In the genomic region with DNA sequence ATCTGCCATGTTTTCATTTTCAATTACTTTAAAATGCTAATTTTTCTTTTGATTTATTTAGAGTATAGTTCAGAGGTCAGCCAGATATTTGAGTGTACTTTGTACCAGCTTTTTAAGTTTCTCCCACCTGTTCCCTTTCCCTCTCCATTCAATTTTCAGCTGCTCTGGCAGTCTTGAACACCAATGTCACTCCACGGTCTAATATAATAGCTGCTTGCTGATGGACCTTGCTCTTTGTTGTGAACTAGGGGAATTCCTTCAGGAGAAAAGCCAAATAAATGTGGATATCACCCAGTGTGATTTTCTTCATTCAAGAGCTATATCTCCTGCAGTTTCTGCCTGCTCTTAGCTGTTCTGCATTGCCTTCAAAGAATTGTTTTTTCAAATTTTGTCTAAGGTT, we compare ENCODE assay signal across 24 cellular contexts. TPM values are rescaled to one million over a fixed set of nuclear protein-coding genes. Genes with fewer than 3 reads are reported as not detected.
DNase-seq lines count a peak whose midpoint lies in the region; ATAC-seq, FAIRE-seq and TF ChIP-seq lines count a peak whose summit lies in the region.
"Had no signal": no experiment of that assay in that cellular context is flagged by ENCODE, and none has a peak within 500 bp of the region (broad histone marks: within the 10 kb centered on the region; RNA-seq: fewer than 3 reads in every experiment).

No MANE protein-coding gene starts in this region.

- CTCF ChIA-PET in HepG2 (lab: Yijun Ruan, JAX; ENCODE audit: low intra/inter-chr PET ratio, low total read pairs): no interaction called here

- no peak for FAIRE-seq in HepG2 (lab: Jason Lieb, UNC)
- FAIRE-seq: GM12878, GM19239 had no signal

- H3K27me3 ChIP-seq in liver (ENCODE audit: control insufficient read depth in 4 of 4, insufficient read depth in 4 of 4, low read length in 3 of 4): no peaks in the 10 kb centered on the region
- no peaks in the 10 kb centered on the region for H3K27me3 ChIP-seq in HepG2 (ENCODE audit: control insufficient read depth in 1 of 2, insufficient read depth in 2 of 2, low read length in 2 of 2)
- H3K27me3 ChIP-seq in hepatocyte: no peaks in the 10 kb centered on the region
- H3K27me3 ChIP-seq: BLaER1 had no signal

- no peak for TF ChIP-seq EP300 in HepG2 (IDR thresholded peaks at IDR 0.05; ENCODE audit: low read depth in 2 of 2, low read length in 2 of 2)
- TF ChIP-seq EP300 in HepG2 (CRISPR knock-in tag; IDR thresholded peaks at IDR 0.05; ENCODE audit: borderline replicate concordance): no peak

- 22% methylated on average over 1 of the region's 1 CpG for WGBS in liver
- 0% methylated on average over 1 of the region's 1 CpG for WGBS in HepG2 (ENCODE audit: low lambda C conversion rate)
- WGBS in hepatocyte (ENCODE audit: low lambda C conversion rate, missing lambda C conversion rate): 41% methylated on average over 1 of the region's 1 CpG

- H3K27me3 Mint-ChIP-seq in neural crest cell (ENCODE audit: low read depth): peaks cover 5% of the 10 kb centered on the region

- TF ChIP-seq CTCF in liver (IDR thresholded peaks at IDR 0.05; ENCODE audit: low read depth, low read length, missing input control): no peak
- TF ChIP-seq CTCF in HepG2 (CRISPR knock-in tag; IDR thresholded peaks at IDR 0.05): no peak
- TF ChIP-seq CTCF in hepatocyte (IDR thresholded peaks at IDR 0.05; ENCODE audit: poor library complexity): no peak
- TF ChIP-seq CTCF in neural crest cell (conservative IDR thresholded peaks at IDR 0.05): no peak

- H3K4me1 ChIP-seq in liver (ENCODE audit: control insufficient read depth in 4 of 4, insufficient read depth in 4 of 4, low read length in 3 of 4): peaks cover 2 to 15% (median 3%) of the 10 kb centered on the region in 4 donors
- peaks cover 34% of the 10 kb centered on the region for H3K4me1 ChIP-seq in HepG2 (ENCODE audit: insufficient read depth, low read length)
- no peaks in the 10 kb centered on the region for H3K4me1 ChIP-seq in hepatocyte (ENCODE audit: insufficient read depth)

- H3K4me3 Mint-ChIP-seq in neural crest cell: peak overlapping the region; percentile 55
- H3K4me3 Mint-ChIP-seq: B cell; CD4-positive, CD25-positive, alpha-beta regulatory T cell; CD8-positive, alpha-beta T cell; GM23338; H9 had no signal

- H3K27ac Mint-ChIP-seq in neural crest cell (ENCODE audit: unreplicated experiment): no peak overlapping the region
- H3K27ac Mint-ChIP-seq: B cell; CD4-positive, CD25-positive, alpha-beta regulatory T cell; CD8-positive, alpha-beta T cell; GM23338; H9 had no signal

- no peaks in the 10 kb centered on the region for H3K36me3 Mint-ChIP-seq in neural crest cell (ENCODE audit: low read depth)
- H3K36me3 Mint-ChIP-seq: CD4-positive, CD25-positive, alpha-beta regulatory T cell had no signal

- H4K20me1 ChIP-seq in HepG2 (ENCODE audit: insufficient read depth, low read length) (no peaks in the 10 kb centered on the region), hepatocyte (ENCODE audit: insufficient read depth, poor library complexity, severe bottlenecking) (no peaks in the 10 kb centered on the region)

- BruUV-seq in HepG2 (replicated peaks; lab: Mats Ljungman, UMichigan): no TSS peak

- ATAC-seq in HepG2 (no peak), left colon (no peak), GM19395 (IDR thresholded peaks at IDR 0.05; ENCODE audit: unreplicated experiment) (no peak)
- ATAC-seq: CD8-positive, alpha-beta T cell; GM12878; GM23338; HCT116 had no signal

- peaks cover 2% of the 10 kb centered on the region for H3K9me3 Mint-ChIP-seq in neural crest cell
- H3K9me3 Mint-ChIP-seq: CD4-positive, CD25-positive, alpha-beta regulatory T cell; CD8-positive, alpha-beta T cell; GM23338 had no signal

- H3K4me2 ChIP-seq in HepG2 (ENCODE audit: low read depth, low read length) (no peak overlapping the region), hepatocyte (peak overlapping the region; percentile 25)
- H3K4me2 ChIP-seq: BLaER1, GM23338 had no signal

- H3K4me3 ChIP-seq in liver (ENCODE audit: low read depth in 1 of 3, low read length in 3 of 3): no peak overlapping the region
- no peak overlapping the region for H3K4me3 ChIP-seq in HepG2 (replicated peaks in 1 of 3; ENCODE audit: insufficient read depth in 1 of 3, low read depth in 2 of 3, low read length in 3 of 3)
- H3K4me3 ChIP-seq in hepatocyte: no peak overlapping the region
- H3K4me3 ChIP-seq: BLaER1, GM12878, GM23338 had no signal

- TF ChIP-seq RAD21 in liver (IDR thresholded peaks at IDR 0.05): no peak
- no peak for TF ChIP-seq RAD21 in HepG2 (CRISPR knock-in tag; IDR thresholded peaks at IDR 0.05)

- peaks cover 3% of the 10 kb centered on the region for H3K79me2 ChIP-seq in HepG2 (ENCODE audit: insufficient read depth, low read length)
- peaks cover 13% of the 10 kb centered on the region for H3K79me2 ChIP-seq in hepatocyte

- peaks cover 21% of the 10 kb centered on the region for H3K4me1 Mint-ChIP-seq in neural crest cell

- no peaks in the 10 kb centered on the region for H3K36me3 ChIP-seq in liver (ENCODE audit: control insufficient read depth in 4 of 4, insufficient read depth in 3 of 4, low read depth in 1 of 4, low read length in 3 of 4)
- no peaks in the 10 kb centered on the region for H3K36me3 ChIP-seq in HepG2 (replicated peaks in 1 of 2; ENCODE audit: control insufficient read depth in 1 of 2, insufficient read depth in 2 of 2, low read length in 2 of 2)
- H3K36me3 ChIP-seq in hepatocyte (replicated peaks; ENCODE audit: insufficient read depth, low read depth): no peaks in the 10 kb centered on the region
- H3K36me3 ChIP-seq: BLaER1 had no signal

- H3K9ac ChIP-seq in liver (ENCODE audit: low read depth in 1 of 2, low read length in 2 of 2) (no peak overlapping the region), HepG2 (ENCODE audit: insufficient read depth, low read depth, low read length) (no peak overlapping the region)
- H3K9ac ChIP-seq: BLaER1 had no signal

- in situ Hi-C loops in HepG2 (cut with HindIII; ENCODE audit: extremely low pct_ligation_motif_present, low pct_unique_long_range_greater_than_20kb): loop anchor here (25.0 kb wide), 1 partner anchor 587 kb away; no protein-coding TSS in a partner anchor

- H3K27ac ChIP-seq in liver (ENCODE audit: low read depth in 1 of 2, low read length in 2 of 2): no peak overlapping the region
- H3K27ac ChIP-seq in HepG2 (ENCODE audit: extremely low read length, insufficient read depth, low read length): no peak overlapping the region
- H3K27ac ChIP-seq in hepatocyte: no peak overlapping the region
- H3K27ac ChIP-seq: 22Rv1, BLaER1, C4-2B had no signal

- DNase-seq in HepG2 (ENCODE audit: low spot score) (no peak), hepatocyte (ENCODE audit: low spot score) (no peak), neural crest cell (ENCODE audit: low read depth, low spot score) (no peak), DMS153 treated with DMSO at 0.1 percent for 48 hours (lab: John Stamatoyannopoulos, UW; ENCODE audit: unreplicated experiment) (no peak), left colon (no peak)
- no peak for DNase-seq in activated effector memory CD4-positive, alpha-beta T cell treated with anti-CD3 and anti-CD28 coated beads, Interleukin-2, amount 50 U/mL, for 16 hours
- DNase-seq: Caco-2; CD4-positive, CD25-positive, alpha-beta regulatory T cell; CD8-positive, alpha-beta T cell; DMS153; DMS79; EL; GDM1; H9 had no signal

- H2AFZ ChIP-seq in HepG2 (ENCODE audit: low read length) (no peak overlapping the region), hepatocyte (no peak overlapping the region)
- H2AFZ ChIP-seq: GM23338 had no signal

- H3K9me2 ChIP-seq in hepatocyte (replicated peaks; ENCODE audit: insufficient read depth): no peaks in the 10 kb centered on the region

- intact Hi-C loops in HepG2 (cut with micrococcal nuclease; ENCODE audit: unreplicated experiment): no loop called here
- intact Hi-C loops in left colon (cut with DNase I, micrococcal nuclease): no loop called here

- POLR2A ChIA-PET in HepG2 (lab: Yijun Ruan, JAX): no interaction called here

- TF ChIP-seq POLR2A in HepG2 (IDR thresholded peaks at IDR 0.05; ENCODE audit: insufficient read depth in 1 of 2, low read depth in 2 of 2, low read length in 2 of 2): no peak

- no peaks in the 10 kb centered on the region for H3K9me3 ChIP-seq in liver (ENCODE audit: control insufficient read depth in 4 of 4, low read length in 3 of 4)
- H3K9me3 ChIP-seq in HepG2 (ENCODE audit: low read length): no peaks in the 10 kb centered on the region
- no peaks in the 10 kb centered on the region for H3K9me3 ChIP-seq in hepatocyte (ENCODE audit: low read depth)
- H3K9me3 ChIP-seq: BLaER1, Caco-2 had no signal

RNA-seq across cellular contexts. Expression of gene HPS1, which starts 3.9 kb away (rescaled TPM):
- 10 to 100 TPM; 19.9 to 37.5 TPM for total RNA-seq in liver
- 10 to 100 TPM; 22.1 to 56.7 TPM for polyA plus RNA-seq in liver
- 20.7 and 25.8 TPM in 2 replicates for total RNA-seq in HepG2 (2016; rRNA removed; fragmentation: Illumina TruSeq; extraction: Trizol)
- total RNA-seq in HepG2 (2016; cell fraction: cytosol; rRNA removed; fragmentation: Illumina TruSeq; extraction: Trizol; ENCODE audit: low read depth): 50.6 and 58.2 TPM in 2 replicates
- 14.1 and 23.6 TPM in 2 replicates for total RNA-seq in HepG2 (2016; cell fraction: insoluble cytoplasmic fraction; rRNA removed; fragmentation: Illumina TruSeq; extraction: Trizol)
- total RNA-seq in HepG2 (2016; cell fraction: membrane; rRNA removed; fragmentation: Illumina TruSeq; extraction: Trizol): 56.4 and 66.7 TPM in 2 replicates
- 19.0 and 25.7 TPM in 2 replicates for total RNA-seq in HepG2 (2016; cell fraction: nucleus; rRNA removed; fragmentation: Illumina TruSeq; extraction: Trizol)
- 24.6 and 33.7 TPM in 2 replicates for polyA plus RNA-seq in HepG2 (2011; rRNA removed)
- polyA plus RNA-seq in HepG2 (2011; cell fraction: cytosol; rRNA removed): 18.0 and 21.8 TPM in 2 replicates
- 108 and 120 TPM in 2 replicates for polyA plus RNA-seq in HepG2 (2011; cell fraction: nucleus; rRNA removed)
- 16.9 and 22.7 TPM in 2 replicates for polyA plus RNA-seq in HepG2 (2012)
- polyA plus RNA-seq in HepG2 (2016; cell fraction: cytosol; fragmentation: Illumina TruSeq; extraction: Trizol; ENCODE audit: low read depth): 68.9 and 83.5 TPM in 2 replicates
- 19.4 and 23.0 TPM in 2 replicates for polyA plus RNA-seq in HepG2 (2016; cell fraction: insoluble cytoplasmic fraction; fragmentation: Illumina TruSeq; extraction: Trizol; ENCODE audit: low read depth)
- 63.1 and 73.8 TPM in 2 replicates for polyA plus RNA-seq in HepG2 (2016; cell fraction: membrane; fragmentation: Illumina TruSeq; extraction: Trizol; ENCODE audit: low read depth)
- polyA plus RNA-seq in HepG2 (2016; cell fraction: nucleus; fragmentation: Illumina TruSeq; extraction: Trizol; ENCODE audit: insufficient read depth, low read depth): 43.6 and 45.7 TPM in 2 replicates
- polyA minus RNA-seq in HepG2 (2011; rRNA and poly(A)+ RNA removed; ENCODE audit: low replicate concordance): 35.4 and 47.2 TPM in 2 replicates
- 12.4 and 14.5 TPM in 2 replicates for polyA minus RNA-seq in HepG2 (2011; cell fraction: cytosol; rRNA and poly(A)+ RNA removed)
- polyA minus RNA-seq in HepG2 (2011; cell fraction: nucleus; rRNA and poly(A)+ RNA removed): 45.1 and 49.1 TPM in 2 replicates
- total RNA-seq in hepatocyte: 40.8 and 41.2 TPM in 2 replicates
- 98.5 and 104 TPM in 2 replicates for polyA plus RNA-seq in hepatocyte
- total RNA-seq in neural crest cell: 45.2 and 46.9 TPM in 2 replicates
- total RNA-seq in left colon: 10 to 100 TPM; 74.7 to 96.2 TPM

RNA-seq across cellular contexts. Expression of gene PYROXD2, which starts 35.6 kb away (rescaled TPM):
- total RNA-seq in liver (1 to 10 TPM; 4.6 to 9.0 TPM), HepG2 (2016; rRNA removed; fragmentation: Illumina TruSeq; extraction: Trizol) (1.8 and 2.0 TPM in 2 replicates), hepatocyte (3.5 and 9.7 TPM in 2 replicates), neural crest cell (5.0 and 5.7 TPM in 2 replicates), left colon (10 to 100 TPM in 1 of 2 donors, 1 to 10 TPM in 1; 6.0 to 13.4 TPM)
- polyA plus RNA-seq in liver (1 to 10 TPM; 2.3 to 4.3 TPM), HepG2 (2011; rRNA removed) (6.2 and 10.7 TPM in 2 replicates), hepatocyte (11.6 and 13.0 TPM in 2 replicates)
- 0.26 and 3.0 TPM in 2 replicates for total RNA-seq in HepG2 (2016; cell fraction: cytosol; rRNA removed; fragmentation: Illumina TruSeq; extraction: Trizol; ENCODE audit: low read depth)
- total RNA-seq in HepG2 (2016; cell fraction: insoluble cytoplasmic fraction; rRNA removed; fragmentation: Illumina TruSeq; extraction: Trizol): 1.2 and 1.3 TPM in 2 replicates
- total RNA-seq in HepG2 (2016; cell fraction: membrane; rRNA removed; fragmentation: Illumina TruSeq; extraction: Trizol): 1.0 and 1.4 TPM in 2 replicates
- total RNA-seq in HepG2 (2016; cell fraction: nucleus; rRNA removed; fragmentation: Illumina TruSeq; extraction: Trizol): 1.6 and 2.0 TPM in 2 replicates
- 1.5 and 6.4 TPM in 2 replicates for polyA plus RNA-seq in HepG2 (2011; cell fraction: cytosol; rRNA removed)
- 22.4 and 28.0 TPM in 2 replicates for polyA plus RNA-seq in HepG2 (2011; cell fraction: nucleus; rRNA removed)
- polyA plus RNA-seq in HepG2 (2012): 2.3 and 3.3 TPM in 2 replicates
- 1.6 and 1.7 TPM in 2 replicates for polyA plus RNA-seq in HepG2 (2016; cell fraction: cytosol; fragmentation: Illumina TruSeq; extraction: Trizol; ENCODE audit: low read depth)
- polyA plus RNA-seq in HepG2 (2016; cell fraction: insoluble cytoplasmic fraction; fragmentation: Illumina TruSeq; extraction: Trizol; ENCODE audit: low read depth): 0.78 and 1.6 TPM in 2 replicates
- polyA plus RNA-seq in HepG2 (2016; cell fraction: membrane; fragmentation: Illumina TruSeq; extraction: Trizol; ENCODE audit: low read depth): 1.0 and 2.1 TPM in 2 replicates
- polyA plus RNA-seq in HepG2 (2016; cell fraction: nucleus; fragmentation: Illumina TruSeq; extraction: Trizol; ENCODE audit: insufficient read depth, low read depth): 1.6 and 2.6 TPM in 2 replicates
- polyA minus RNA-seq in HepG2 (2011; rRNA and poly(A)+ RNA removed; ENCODE audit: low replicate concordance): 3.2 and 9.1 TPM in 2 replicates
- polyA minus RNA-seq in HepG2 (2011; cell fraction: cytosol; rRNA and poly(A)+ RNA removed): 0.97 and 2.5 TPM in 2 replicates
- polyA minus RNA-seq in HepG2 (2011; cell fraction: nucleus; rRNA and poly(A)+ RNA removed): 3.0 and 8.6 TPM in 2 replicates
